ENCODE assay signal across 19 cellular contexts in the genomic region with DNA sequence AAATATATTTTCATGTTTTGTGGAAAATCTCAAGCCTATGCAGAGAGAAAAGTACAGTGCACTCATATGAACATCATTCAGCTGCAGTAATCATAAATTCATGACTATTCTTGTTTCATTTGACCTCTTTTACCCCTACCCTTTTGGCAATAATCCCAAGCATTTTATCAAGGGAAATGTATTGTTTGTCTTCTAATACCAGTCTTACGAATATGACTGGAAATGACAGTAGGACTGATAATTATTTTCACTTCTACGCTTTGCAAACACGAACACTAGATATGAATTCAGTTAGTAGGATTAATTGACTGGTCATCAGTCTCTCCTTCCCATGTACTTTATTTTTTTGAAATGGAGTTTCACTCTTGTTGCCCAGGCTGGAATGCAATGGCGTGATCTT.
DNase-seq lines count a peak whose midpoint lies in the region; ATAC-seq, FAIRE-seq and TF ChIP-seq lines count a peak whose summit lies in the region.
"Had no signal": no experiment of that assay in that cellular context is flagged by ENCODE, and none has a peak within 500 bp of the region (broad histone marks: within the 10 kb centered on the region; RNA-seq: fewer than 3 reads in every experiment).

No MANE protein-coding gene starts in this region.

- FAIRE-seq in HepG2 (lab: Jason Lieb, UNC), result no peak
- peak; percentile 99 for FAIRE-seq in islet of Langerhans (lab: Jason Lieb, UNC)
- FAIRE-seq: D721Med, GM12892, H54 had no signal

- TF ChIP-seq CTCF in liver (IDR thresholded peaks at IDR 0.05; ENCODE audit: low read depth, low read length, missing input control), result no peak
- TF ChIP-seq CTCF in HepG2 (CRISPR knock-in tag; IDR thresholded peaks at IDR 0.05), result no peak
- no peak for TF ChIP-seq CTCF in nephron progenitor cell (IDR thresholded peaks at IDR 0.05)

- H3K9me3 Mint-ChIP-seq in nephron progenitor cell, result no peaks in the 10 kb centered on the region
- H3K9me3 Mint-ChIP-seq: CD14-positive monocyte; CD8-positive, alpha-beta T cell had no signal

- H3K79me2 ChIP-seq in HepG2 (ENCODE audit: insufficient read depth, low read length), result no peaks in the 10 kb centered on the region

- no peak overlapping the region for H3K9ac ChIP-seq in liver (ENCODE audit: low read depth in 1 of 2, low read length in 2 of 2)
- H3K9ac ChIP-seq in HepG2 (ENCODE audit: insufficient read depth, low read depth, low read length), result no peak overlapping the region
- H3K9ac ChIP-seq: GM23248 had no signal

- H3K4me2 ChIP-seq in HepG2 (ENCODE audit: low read depth, low read length), result no peak overlapping the region

- H3K9me3 ChIP-seq in liver (ENCODE audit: control insufficient read depth in 4 of 4, low read length in 3 of 4), result no peaks in the 10 kb centered on the region
- H3K9me3 ChIP-seq in HepG2 (ENCODE audit: low read length), result no peaks in the 10 kb centered on the region
- H3K9me3 ChIP-seq in HAP-1, result no peaks in the 10 kb centered on the region

- H3K36me3 Mint-ChIP-seq in nephron progenitor cell (ENCODE audit: low read depth), result peaks cover 11% of the 10 kb centered on the region

- in situ Hi-C loops in HepG2 (cut with HindIII; ENCODE audit: extremely low pct_ligation_motif_present, low pct_unique_long_range_greater_than_20kb) (no loop called here), HAP-1 (cut with MboI; ENCODE audit: low sequenced_read_pairs) (no loop called here)

- CTCF ChIA-PET in HepG2 (lab: Yijun Ruan, JAX; ENCODE audit: low intra/inter-chr PET ratio, low total read pairs), result no interaction called here

- no peak for TF ChIP-seq RAD21 in liver (IDR thresholded peaks at IDR 0.05)
- TF ChIP-seq RAD21 in HepG2 (CRISPR knock-in tag; IDR thresholded peaks at IDR 0.05), result no peak

- H3K36me3 ChIP-seq in liver (ENCODE audit: control insufficient read depth in 4 of 4, insufficient read depth in 3 of 4, low read depth in 1 of 4, low read length in 3 of 4), result no peaks in the 10 kb centered on the region
- H3K36me3 ChIP-seq in HepG2 (replicated peaks in 1 of 2; ENCODE audit: control insufficient read depth in 1 of 2, insufficient read depth in 2 of 2, low read length in 2 of 2), result peaks cover 0 to 4% of the 10 kb centered on the region in 2 experiments; a peak in 3 of 5 replicates
- no peaks in the 10 kb centered on the region for H3K36me3 ChIP-seq in HAP-1 (replicated peaks)

- ATAC-seq in HepG2, result no peak
- no peak for ATAC-seq in GM21576 (IDR thresholded peaks at IDR 0.05; ENCODE audit: unreplicated experiment)
- ATAC-seq in GM18868 (IDR thresholded peaks at IDR 0.05; ENCODE audit: unreplicated experiment), result no peak
- ATAC-seq: CD8-positive, alpha-beta T cell had no signal

- POLR2A ChIA-PET in HepG2 (lab: Yijun Ruan, JAX), result no interaction called here

- H3K4me3 ChIP-seq in liver (ENCODE audit: low read depth in 1 of 3, low read length in 3 of 3) (no peak overlapping the region), HepG2 (replicated peaks in 1 of 3; ENCODE audit: insufficient read depth in 1 of 3, low read depth in 2 of 3, low read length in 3 of 3) (no peak overlapping the region), HAP-1 (no peak overlapping the region)
- H3K4me3 ChIP-seq: GM23248 had no signal

- H3K27me3 Mint-ChIP-seq in nephron progenitor cell (ENCODE audit: low read depth, poor library complexity), result no peaks in the 10 kb centered on the region

- WGBS in liver, result 80% methylated on average over 4 of the region's 4 CpGs
- 97% methylated on average over 4 of the region's 4 CpGs for WGBS in HepG2 (ENCODE audit: low lambda C conversion rate)

- no peak overlapping the region for H2AFZ ChIP-seq in HepG2 (ENCODE audit: low read length)
- H2AFZ ChIP-seq: GM23248 had no signal

- TF ChIP-seq EP300 in HepG2 (IDR thresholded peaks at IDR 0.05; ENCODE audit: low read depth in 2 of 2, low read length in 2 of 2), result no peak
- no peak for TF ChIP-seq EP300 in HepG2 (CRISPR knock-in tag; IDR thresholded peaks at IDR 0.05; ENCODE audit: borderline replicate concordance)

- peak overlapping the region; percentile 59 for H3K27ac Mint-ChIP-seq in nephron progenitor cell
- H3K27ac Mint-ChIP-seq: CD8-positive, alpha-beta T cell had no signal

- H3K27me3 ChIP-seq in liver (ENCODE audit: control insufficient read depth in 4 of 4, insufficient read depth in 4 of 4, low read length in 3 of 4), result no peaks in the 10 kb centered on the region
- H3K27me3 ChIP-seq in HepG2 (ENCODE audit: control insufficient read depth in 1 of 2, insufficient read depth in 2 of 2, low read length in 2 of 2), result no peaks in the 10 kb centered on the region
- no peaks in the 10 kb centered on the region for H3K27me3 ChIP-seq in HAP-1 (ENCODE audit: low read depth)

- intact Hi-C loops in HepG2 (cut with micrococcal nuclease; ENCODE audit: unreplicated experiment), result no loop called here

- no peak overlapping the region for H3K4me3 Mint-ChIP-seq in nephron progenitor cell
- H3K4me3 Mint-ChIP-seq: CD14-positive monocyte; CD8-positive, alpha-beta T cell had no signal

- H3K27ac ChIP-seq in liver (ENCODE audit: low read depth in 1 of 2, low read length in 2 of 2) (no peak overlapping the region), HepG2 (ENCODE audit: extremely low read length, insufficient read depth, low read length) (no peak overlapping the region)
- H3K27ac ChIP-seq: 22Rv1, GM23248, HL-60 had no signal

- H3K4me1 ChIP-seq in liver (ENCODE audit: control insufficient read depth in 4 of 4, insufficient read depth in 4 of 4, low read length in 3 of 4) (no peaks in the 10 kb centered on the region), HepG2 (ENCODE audit: insufficient read depth, low read length) (no peaks in the 10 kb centered on the region), HAP-1 (peaks cover 4% of the 10 kb centered on the region; the same call in 1 of the 2 replicates)

- no peak for DNase-seq in HepG2 (ENCODE audit: low spot score)
- no peak for DNase-seq in nephron progenitor cell
- DNase-seq in HAP-1 (ENCODE audit: low spot score in 2 of 2), result no peak
- no peak for DNase-seq in stimulated activated CD8-positive, alpha-beta memory T cell treated with anti-CD3 and anti-CD28 coated beads, Interleukin-4, amount 100 ng/mL, for 48 hours
- DNase-seq: CD8-positive, alpha-beta T cell; COR-L47; DND-41; GDM1; GM23248 had no signal

- H4K20me1 ChIP-seq in HepG2 (ENCODE audit: insufficient read depth, low read length), result no peaks in the 10 kb centered on the region

- TF ChIP-seq POLR2A in HepG2 (IDR thresholded peaks at IDR 0.05; ENCODE audit: insufficient read depth in 1 of 2, low read depth in 2 of 2, low read length in 2 of 2), result no peak

- BruUV-seq in HepG2 (replicated peaks; lab: Mats Ljungman, UMichigan), result no TSS peak

- peaks cover 12% of the 10 kb centered on the region for H3K4me1 Mint-ChIP-seq in nephron progenitor cell
- H3K4me1 Mint-ChIP-seq: CD14-positive monocyte had no signal

TF ChIP-seq in liver, 16 proteins besides CTCF, POLR2A, EP300 and RAD21:
- peak; percentile 55 for TF ChIP-seq NR2F2 (IDR thresholded peaks at IDR 0.05)
- TF ChIP-seq, protein P1, sequence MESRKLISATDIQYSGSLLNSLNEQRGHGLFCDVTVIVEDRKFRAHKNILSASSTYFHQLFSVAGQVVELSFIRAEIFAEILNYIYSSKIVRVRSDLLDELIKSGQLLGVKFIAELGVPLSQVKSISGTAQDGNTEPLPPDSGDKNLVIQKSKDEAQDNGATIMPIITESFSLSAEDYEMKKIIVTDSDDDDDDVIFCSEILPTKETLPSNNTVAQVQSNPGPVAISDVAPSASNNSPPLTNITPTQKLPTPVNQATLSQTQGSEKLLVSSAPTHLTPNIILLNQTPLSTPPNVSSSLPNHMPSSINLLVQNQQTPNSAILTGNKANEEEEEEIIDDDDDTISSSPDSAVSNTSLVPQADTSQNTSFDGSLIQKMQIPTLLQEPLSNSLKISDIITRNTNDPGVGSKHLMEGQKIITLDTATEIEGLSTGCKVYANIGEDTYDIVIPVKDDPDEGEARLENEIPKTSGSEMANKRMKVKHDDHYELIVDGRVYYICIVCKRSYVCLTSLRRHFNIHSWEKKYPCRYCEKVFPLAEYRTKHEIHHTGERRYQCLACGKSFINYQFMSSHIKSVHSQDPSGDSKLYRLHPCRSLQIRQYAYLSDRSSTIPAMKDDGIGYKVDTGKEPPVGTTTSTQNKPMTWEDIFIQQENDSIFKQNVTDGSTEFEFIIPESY (IDR thresholded peaks at IDR 0.05), result no peak

TF ChIP-seq in HepG2, 621 proteins besides CTCF, POLR2A, EP300 and RAD21:
- no peak for TF ChIP-seq ZNF207 (IDR thresholded peaks at IDR 0.05; ENCODE audit: borderline replicate concordance)
- TF ChIP-seq ZMYM3 (CRISPR knock-in tag; IDR thresholded peaks at IDR 0.05), result no peak
- TF ChIP-seq PCBP1 (IDR thresholded peaks at IDR 0.05; ENCODE audit: borderline replicate concordance, low read depth, low read length), result no peak
- TF ChIP-seq ZNF510 (CRISPR knock-in tag; IDR thresholded peaks at IDR 0.05; ENCODE audit: low read depth), result no peak
- TF ChIP-seq, protein P2, sequence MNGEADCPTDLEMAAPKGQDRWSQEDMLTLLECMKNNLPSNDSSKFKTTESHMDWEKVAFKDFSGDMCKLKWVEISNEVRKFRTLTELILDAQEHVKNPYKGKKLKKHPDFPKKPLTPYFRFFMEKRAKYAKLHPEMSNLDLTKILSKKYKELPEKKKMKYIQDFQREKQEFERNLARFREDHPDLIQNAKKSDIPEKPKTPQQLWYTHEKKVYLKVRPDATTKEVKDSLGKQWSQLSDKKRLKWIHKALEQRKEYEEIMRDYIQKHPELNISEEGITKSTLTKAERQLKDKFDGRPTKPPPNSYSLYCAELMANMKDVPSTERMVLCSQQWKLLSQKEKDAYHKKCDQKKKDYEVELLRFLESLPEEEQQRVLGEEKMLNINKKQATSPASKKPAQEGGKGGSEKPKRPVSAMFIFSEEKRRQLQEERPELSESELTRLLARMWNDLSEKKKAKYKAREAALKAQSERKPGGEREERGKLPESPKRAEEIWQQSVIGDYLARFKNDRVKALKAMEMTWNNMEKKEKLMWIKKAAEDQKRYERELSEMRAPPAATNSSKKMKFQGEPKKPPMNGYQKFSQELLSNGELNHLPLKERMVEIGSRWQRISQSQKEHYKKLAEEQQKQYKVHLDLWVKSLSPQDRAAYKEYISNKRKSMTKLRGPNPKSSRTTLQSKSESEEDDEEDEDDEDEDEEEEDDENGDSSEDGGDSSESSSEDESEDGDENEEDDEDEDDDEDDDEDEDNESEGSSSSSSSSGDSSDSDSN (CRISPR knock-in tag; IDR thresholded peaks at IDR 0.05), result no peak
- TF ChIP-seq DNMT3B (CRISPR knock-in tag; conservative IDR thresholded peaks at IDR 0.05), result no peak
- TF ChIP-seq CBFB (CRISPR knock-in tag; IDR thresholded peaks at IDR 0.05), result no peak
- TF ChIP-seq FOXK1 (CRISPR knock-in tag; IDR thresholded peaks at IDR 0.05; ENCODE audit: borderline replicate concordance, low read depth), result no peak
- no peak for TF ChIP-seq ZKSCAN8 (CRISPR knock-in tag; IDR thresholded peaks at IDR 0.05; ENCODE audit: borderline replicate concordance)
- TF ChIP-seq SOX6 (IDR thresholded peaks at IDR 0.05), result no peak
- no peak for TF ChIP-seq SOX6 (CRISPR knock-in tag; IDR thresholded peaks at IDR 0.05)
- no peak for TF ChIP-seq ZSCAN31 (CRISPR knock-in tag; IDR thresholded peaks at IDR 0.05; ENCODE audit: low read depth)
- no peak for TF ChIP-seq ZNF816 (CRISPR knock-in tag; IDR thresholded peaks at IDR 0.05; ENCODE audit: borderline replicate concordance)
- no peak for TF ChIP-seq ZFP1 (CRISPR knock-in tag; IDR thresholded peaks at IDR 0.05)
